9 cellular contexts compared by ENCODE assay signal in the genomic region with DNA sequence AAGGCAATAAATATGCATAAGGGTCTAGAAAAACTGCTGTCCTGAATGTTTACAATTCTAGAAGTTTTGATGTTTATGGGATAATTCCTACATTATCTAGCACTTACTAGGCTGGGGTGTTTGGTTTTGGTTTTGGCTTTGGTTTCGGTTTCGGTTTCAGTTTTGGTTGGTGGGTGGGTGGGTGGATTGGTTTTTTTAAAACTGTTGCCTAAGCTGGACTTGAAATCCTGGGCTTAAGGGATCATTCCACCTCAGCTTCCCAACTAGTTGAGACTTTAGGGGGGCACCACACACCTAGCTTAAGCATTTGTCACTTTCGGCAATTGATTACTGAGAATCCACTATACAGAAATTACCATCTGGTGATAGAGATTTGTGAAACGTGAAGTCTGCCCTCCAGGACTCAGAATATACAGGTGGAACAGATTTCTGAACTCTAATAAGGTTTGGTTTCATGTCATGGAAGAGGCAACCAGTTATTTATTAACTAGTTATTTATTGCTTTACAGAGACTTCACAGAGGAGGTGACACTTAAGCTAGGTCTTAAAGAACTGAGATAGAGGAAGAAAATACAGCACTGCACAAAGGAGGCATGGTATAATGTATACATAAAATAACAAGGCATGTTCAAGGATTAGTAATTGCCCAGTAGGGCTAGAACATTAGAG.
A peak's percentile ranks its signal among the peaks of the same experiment; 100 is the strongest.
DNase-seq lines count a peak whose midpoint lies in the region; TF ChIP-seq lines count a peak whose summit lies in the region.
"Had no signal": no experiment of that assay in that cellular context is flagged by ENCODE, and none has a peak within 500 bp of the region (broad histone marks: within the 10 kb centered on the region; RNA-seq: fewer than 3 reads in every experiment).

No MANE protein-coding gene starts in this region.

- no peak for TF ChIP-seq CTCF in fibroblast of lung (conservative IDR thresholded peaks at IDR 0.05 in 1 of 2, IDR thresholded peaks at IDR 0.05 in 1 of 2; ENCODE audit: low read depth in 1 of 2, low read length in 2 of 2)

- H3K4me3 ChIP-seq in fibroblast of lung (replicated peaks in 1 of 4; ENCODE audit: control extremely low read depth in 1 of 4, insufficient read depth in 1 of 4, low read depth in 3 of 4, low read length in 4 of 4): peak overlapping the region in 3 of 4 experiments; percentile 12 to 31 (median 15)

- H3K4me2 ChIP-seq in fibroblast of lung (ENCODE audit: extremely low read depth, insufficient read depth, low read length): peak overlapping the region; percentile 65

- H3K27me3 ChIP-seq in fibroblast of lung (ENCODE audit: control insufficient read depth, insufficient read depth, low read length): no peaks in the 10 kb centered on the region
- H3K27me3 ChIP-seq: neutrophil had no signal

- H3K79me2 ChIP-seq in fibroblast of lung (ENCODE audit: control insufficient read depth, insufficient read depth, low read length): no peaks in the 10 kb centered on the region

- H3K4me1 ChIP-seq in fibroblast of lung (ENCODE audit: control insufficient read depth, extremely low read depth, insufficient read depth, low read length): no peaks in the 10 kb centered on the region

- peak; percentile 63 for DNase-seq in activated CD8-positive, alpha-beta memory T cell treated with anti-CD3 and anti-CD28 coated beads for 24 hours
- no peak for DNase-seq in activated CD8-positive, alpha-beta memory T cell treated with anti-CD3 and anti-CD28 coated beads, Interleukin-2, amount 50 U/mL, for 4 hours
- DNase-seq in OCI-M1 (lab: John Stamatoyannopoulos, UW) (peak; percentile 90), fibroblast of lung (ENCODE audit: low read depth in 2 of 2) (peak in 1 of 2 donors; percentile 51), NCI-H446 (lab: John Stamatoyannopoulos, UW) (no peak), GOT3 (lab: John Stamatoyannopoulos, UW) (no peak), NCI-H748 (lab: John Stamatoyannopoulos, UW; ENCODE audit: unreplicated experiment) (no peak)
- peak; percentile 38 for DNase-seq in stimulated activated naive CD4-positive, alpha-beta T cell treated with Interleukin-2 at 50 U/mL for 16 hours (lab: John Stamatoyannopoulos, UW)

- H3K36me3 ChIP-seq in fibroblast of lung (ENCODE audit: control insufficient read depth, insufficient read depth, low read length): no peaks in the 10 kb centered on the region
- H3K36me3 ChIP-seq: neutrophil had no signal

- H4K20me1 ChIP-seq in fibroblast of lung (ENCODE audit: control insufficient read depth, extremely low read depth, insufficient read depth, low read length): no peaks in the 10 kb centered on the region

- H3K27ac ChIP-seq in fibroblast of lung (ENCODE audit: insufficient read depth, low read length): no peak overlapping the region
- H3K27ac ChIP-seq: neutrophil had no signal

- no peak overlapping the region for H3K9ac ChIP-seq in fibroblast of lung (ENCODE audit: insufficient read depth, low read length)

- peak overlapping the region; percentile 37 for H2AFZ ChIP-seq in fibroblast of lung (ENCODE audit: low read length)

- no peaks in the 10 kb centered on the region for H3K9me3 ChIP-seq in fibroblast of lung (ENCODE audit: control insufficient read depth, insufficient read depth, low read depth, low read length)
- H3K9me3 ChIP-seq: neutrophil had no signal

Comparison
In these comparisons a context has a peak if more than half of its experiments do, and no peak if none do; other contexts are left out.
1. DNase-seq: peak in activated CD8-positive, alpha-beta memory T cell treated with anti-CD3 and anti-CD28 coated beads for 24 hours (single experiment), OCI-M1 (single experiment) and stimulated activated naive CD4-positive, alpha-beta T cell treated with Interleukin-2 at 50 U/mL for 16 hours (single experiment); none in activated CD8-positive, alpha-beta memory T cell treated with anti-CD3 and anti-CD28 coated beads, Interleukin-2, amount 50 U/mL, for 4 hours (single experiment), NCI-H446 (0 of 2), GOT3 (single experiment) and NCI-H748 (single experiment).